In the genomic region with DNA sequence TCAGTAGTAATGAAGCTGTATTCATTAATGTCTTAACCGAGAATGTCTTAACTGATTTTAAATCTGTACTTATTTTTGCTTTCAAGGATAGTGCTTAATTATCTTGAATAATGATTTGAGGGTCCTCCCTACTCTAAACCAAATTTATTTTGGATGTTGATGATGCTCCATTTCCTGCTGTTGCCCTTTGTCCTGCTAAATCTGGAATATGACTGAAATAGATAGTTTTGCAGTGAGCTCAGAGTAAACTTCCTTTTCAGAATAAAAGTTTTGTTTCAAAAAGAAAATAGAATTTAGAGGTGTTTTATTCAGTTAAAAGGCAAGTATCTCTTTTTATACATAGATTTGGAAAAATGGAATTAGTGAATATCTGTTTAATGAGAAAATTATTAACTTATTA, we compare ENCODE assay signal across 18 cellular contexts. TPM values are rescaled to one million over a fixed set of nuclear protein-coding genes. Genes with fewer than 3 reads are reported as not detected.
DNase-seq lines count a peak whose midpoint lies in the region; ATAC-seq, FAIRE-seq and TF ChIP-seq lines count a peak whose summit lies in the region.
"Had no signal": no experiment of that assay in that cellular context is flagged by ENCODE, and none has a peak within 500 bp of the region (broad histone marks: within the 10 kb centered on the region; RNA-seq: fewer than 3 reads in every experiment).

No MANE protein-coding gene starts in this region.

- H3K27ac ChIP-seq in kidney (ENCODE audit: low read depth in 2 of 2, low read length in 2 of 2), result peak overlapping the region in 1 of 2 donors; percentile 85
- H3K27ac ChIP-seq in stomach, result peak overlapping the region in 3 of 5 donors; percentile 20 to 64 (median 56)

- no peak for TF ChIP-seq CTCF in chondrocyte (IDR thresholded peaks at IDR 0.05)
- TF ChIP-seq CTCF in kidney (IDR thresholded peaks at IDR 0.05; ENCODE audit: borderline replicate concordance, extremely low read depth, insufficient read depth), result no peak
- TF ChIP-seq CTCF in stomach (IDR thresholded peaks at IDR 0.05), result no peak

- no peaks in the 10 kb centered on the region for H3K27me3 ChIP-seq in stomach

- peaks cover 52% of the 10 kb centered on the region for H3K4me1 Mint-ChIP-seq in chondrocyte (ENCODE audit: low read depth)
- H3K4me1 Mint-ChIP-seq in stimulated activated memory B cell treated with anti-CD40 and anti-IgM and Interleukin-4, amounts not matched to agents 10 μg/mL and 1 μg/mL and 100 μg/mL, for 72 hours, result peaks cover 19% of the 10 kb centered on the region

- H3K4me1 ChIP-seq in kidney (ENCODE audit: control insufficient read depth in 1 of 2, insufficient read depth in 1 of 2, low read depth in 1 of 2, low read length in 2 of 2) (peaks cover 0 to 18% of the 10 kb centered on the region in 2 donors), stomach (peaks cover 5 to 72% (median 46%) of the 10 kb centered on the region in 4 donors)

- no peak overlapping the region for H3K4me3 ChIP-seq in kidney (ENCODE audit: low read length in 2 of 2)
- no peak overlapping the region for H3K4me3 ChIP-seq in stomach

- H3K9me3 ChIP-seq in kidney (ENCODE audit: control insufficient read depth in 1 of 2, low read length in 2 of 2) (no peaks in the 10 kb centered on the region), stomach (no peaks in the 10 kb centered on the region)

- H3K4me3 Mint-ChIP-seq in chondrocyte (ENCODE audit: unreplicated experiment), result peak overlapping the region; percentile 3
- H3K4me3 Mint-ChIP-seq in stimulated activated memory B cell treated with anti-CD40 and anti-IgM and Interleukin-4, amounts not matched to agents 10 μg/mL and 1 μg/mL and 100 μg/mL, for 72 hours, result no peak overlapping the region
- H3K4me3 Mint-ChIP-seq: activated CD8-positive, alpha-beta T cell treated with anti-CD3 and anti-CD28 coated beads, Interleukin-2, amount 10 ng/mL, durations not matched to agents 7 days and 5 days; activated T-helper 17 cell treated with anti-CD3 and anti-CD28 coated beads, Interleukin-2, amount 50 U/mL, for 72 hours; endodermal cell; neural crest cell had no signal

- TF ChIP-seq POLR2A in stomach (IDR thresholded peaks at IDR 0.05), result no peak

- H3K9me3 Mint-ChIP-seq in chondrocyte (ENCODE audit: low read depth), result no peaks in the 10 kb centered on the region
- no peaks in the 10 kb centered on the region for H3K9me3 Mint-ChIP-seq in stimulated activated memory B cell treated with anti-CD40 and anti-IgM and Interleukin-4, amounts not matched to agents 10 μg/mL and 1 μg/mL and 100 μg/mL, for 72 hours
- H3K9me3 Mint-ChIP-seq: activated T-helper 17 cell treated with anti-CD3 and anti-CD28 coated beads, Interleukin-2, amount 50 U/mL, for 72 hours; endodermal cell; neural crest cell had no signal

- TF ChIP-seq EP300 in stomach (IDR thresholded peaks at IDR 0.05), result no peak

- intact Hi-C loops in kidney (cut with DNase I), result no loop called here
- intact Hi-C loops in stomach (cut with DNase I; ENCODE audit: low total_unique reads), result no loop called here

- no peak for ATAC-seq in stimulated activated memory B cell treated with anti-CD40 and anti-IgM and Interleukin-4, amounts not matched to agents 10 μg/mL and 1 μg/mL and 100 μg/mL, for 72 hours
- ATAC-seq in GM18520 (IDR thresholded peaks at IDR 0.05; ENCODE audit: unreplicated experiment), result no peak
- ATAC-seq: activated CD8-positive, alpha-beta T cell treated with anti-CD3 and anti-CD28 coated beads, Interleukin-2, amount 10 ng/mL, durations not matched to agents 7 days and 5 days; activated T-helper 17 cell treated with anti-CD3 and anti-CD28 coated beads, Interleukin-2, amount 50 U/mL, for 72 hours had no signal

- DNase-seq in GM19239 (ENCODE audit: insufficient read length, low spot score) (no peak), chondrocyte (ENCODE audit: low spot score) (no peak), kidney (no peak), stomach (no peak), putamen (ENCODE audit: low spot score) (no peak)
- no peak for DNase-seq in central memory CD4-positive, alpha-beta T cell
- DNase-seq: activated CD8-positive, alpha-beta T cell treated with anti-CD3 and anti-CD28 coated beads, Interleukin-2, amount 10 ng/mL, durations not matched to agents 7 days and 5 days; C1 segment of cervical spinal cord; DND-41; endodermal cell; NCI-H146; NCI-H446 treated with DMSO at 0.1 percent for 48 hours; substantia nigra had no signal

- FAIRE-seq in GM19239 (lab: Jason Lieb, UNC), result peak; percentile 42
- peak; percentile 90 for FAIRE-seq in kidney (lab: Jason Lieb, UNC)
- FAIRE-seq: GM12892 had no signal

- H3K36me3 Mint-ChIP-seq in chondrocyte (ENCODE audit: low read depth), result peaks cover 6% of the 10 kb centered on the region
- H3K36me3 Mint-ChIP-seq in stimulated activated memory B cell treated with anti-CD40 and anti-IgM and Interleukin-4, amounts not matched to agents 10 μg/mL and 1 μg/mL and 100 μg/mL, for 72 hours, result peaks cover 13% of the 10 kb centered on the region

- H3K9ac ChIP-seq in kidney (ENCODE audit: low read length in 2 of 2), result no peak overlapping the region

- H3K27me3 Mint-ChIP-seq in chondrocyte (ENCODE audit: low read depth), result no peaks in the 10 kb centered on the region
- H3K27me3 Mint-ChIP-seq in stimulated activated memory B cell treated with anti-CD40 and anti-IgM and Interleukin-4, amounts not matched to agents 10 μg/mL and 1 μg/mL and 100 μg/mL, for 72 hours, result no peaks in the 10 kb centered on the region
- H3K27me3 Mint-ChIP-seq: activated T-helper 17 cell treated with anti-CD3 and anti-CD28 coated beads, Interleukin-2, amount 50 U/mL, for 72 hours had no signal

- WGBS in stomach, 5 donors, result 22 to 47% (median 32%) methylated on average over 1 of the region's 1 CpG

- H3K36me3 ChIP-seq in kidney (ENCODE audit: control insufficient read depth in 1 of 2, insufficient read depth in 2 of 2, low read length in 2 of 2), result no peaks in the 10 kb centered on the region
- peaks cover 0 to 6% (median 3%) of the 10 kb centered on the region in 4 donors for H3K36me3 ChIP-seq in stomach

- H3K27ac Mint-ChIP-seq in chondrocyte (ENCODE audit: unreplicated experiment), result peak overlapping the region; percentile 64
- H3K27ac Mint-ChIP-seq in stimulated activated memory B cell treated with anti-CD40 and anti-IgM and Interleukin-4, amounts not matched to agents 10 μg/mL and 1 μg/mL and 100 μg/mL, for 72 hours, result no peak overlapping the region
- H3K27ac Mint-ChIP-seq: activated CD8-positive, alpha-beta T cell treated with anti-CD3 and anti-CD28 coated beads, Interleukin-2, amount 10 ng/mL, durations not matched to agents 7 days and 5 days; activated T-helper 17 cell treated with anti-CD3 and anti-CD28 coated beads, Interleukin-2, amount 50 U/mL, for 72 hours; endodermal cell had no signal

RNA-seq across cellular contexts. Expression of gene NBEAL1, which starts 8.1 kb away (rescaled TPM):
- total RNA-seq in chondrocyte, result 37.9 to 41.4 TPM (median 38.7 TPM) in 3 replicates
- 39.3 TPM for total RNA-seq in kidney
- 6.5 TPM for polyA plus RNA-seq in kidney (ENCODE audit: insufficient read depth, low read depth, low replicate concordance)
- total RNA-seq in stomach, result 100 to 1,000 TPM in 2 of 5 donors, 10 to 100 TPM in 3; 66.2 to 158 (median 90.2) TPM
- 1 to 10 TPM; 4.2 to 6.7 (median 5.3) TPM for polyA plus RNA-seq in stomach
